In the genomic region with DNA sequence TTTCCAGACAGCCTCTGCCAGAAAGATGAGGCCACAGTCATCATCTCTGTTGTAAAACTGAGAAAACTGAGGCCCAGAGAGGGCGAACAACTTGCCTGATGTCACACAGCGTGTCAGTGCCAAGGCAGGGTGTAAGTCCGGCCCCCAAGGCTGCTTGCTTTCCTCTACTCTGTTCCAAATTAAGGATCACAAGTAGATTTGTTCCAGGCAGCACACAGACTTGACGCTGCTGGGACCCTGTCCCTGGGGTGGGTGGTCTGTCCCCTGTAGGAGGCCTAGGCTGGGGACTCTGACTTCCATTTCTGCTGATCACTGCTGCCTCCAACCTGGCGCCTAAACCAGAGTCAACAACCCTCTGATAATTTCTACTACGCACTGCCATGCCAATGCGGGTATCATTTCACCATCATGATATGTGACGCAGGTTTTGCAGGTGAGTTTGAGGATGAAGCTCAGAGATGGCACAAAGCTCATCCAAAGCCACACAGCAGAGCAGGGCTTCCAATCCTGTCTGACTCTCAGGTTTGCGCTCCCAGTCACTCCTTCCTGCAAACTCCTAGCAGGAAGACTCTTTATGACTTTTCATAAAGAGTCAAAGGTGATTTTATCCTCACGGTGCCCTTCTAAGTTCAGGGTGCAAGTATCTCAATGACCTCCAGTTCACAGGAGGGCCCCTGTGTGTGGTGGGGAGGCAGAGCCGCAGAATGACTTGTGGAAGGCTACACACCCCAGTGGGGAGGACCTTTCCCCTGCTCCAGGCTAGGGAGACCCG, we compare ENCODE assay signal across 8 cellular contexts. TPM values are rescaled to one million over a fixed set of nuclear protein-coding genes. Genes with fewer than 3 reads are reported as not detected.
A peak's percentile ranks its signal among the peaks of the same experiment; 100 is the strongest.
DNase-seq lines count a peak whose midpoint lies in the region; ATAC-seq, FAIRE-seq and TF ChIP-seq lines count a peak whose summit lies in the region.

No MANE protein-coding gene starts in this region.

- no peak for TF ChIP-seq EP300 in upper lobe of left lung (IDR thresholded peaks at IDR 0.05)

- TF ChIP-seq POLR2A in breast epithelium (IDR thresholded peaks at IDR 0.05) (no peak), upper lobe of left lung (IDR thresholded peaks at IDR 0.05) (no peak), GM12892 (IDR thresholded peaks at IDR 0.05; ENCODE audit: low read depth, low read length) (no peak)

- no peak for FAIRE-seq in GM12892 (lab: Jason Lieb, UNC)

- ATAC-seq in left cardiac atrium (no peak), upper lobe of left lung (ENCODE audit: low FRiP score in 2 of 2) (no peak), GM18519 (IDR thresholded peaks at IDR 0.05; ENCODE audit: low FRiP score, unreplicated experiment) (no peak)

- intact Hi-C loops in left cardiac atrium (cut with DNase I), result no loop called here
- intact Hi-C loops in breast epithelium (cut with DNase I; ENCODE audit: low total_unique reads), result no loop called here

- peak overlapping the region; percentile 93 to 94 for H3K27ac ChIP-seq in right atrium auricular region
- H3K27ac ChIP-seq in breast epithelium, result peak overlapping the region; percentile 99
- H3K27ac ChIP-seq in muscle layer of colon (ENCODE audit: low read depth, low read length), result peak overlapping the region; percentile 94
- H3K27ac ChIP-seq in upper lobe of left lung, result peak overlapping the region; percentile 86 to 97 (median 92)

- H3K4me3 ChIP-seq in right atrium auricular region (no peak overlapping the region), breast epithelium (peak overlapping the region in 1 of 3 donors; percentile 2), muscle layer of colon (ENCODE audit: low read depth in 1 of 2, low read length in 2 of 2) (peak overlapping the region in 1 of 2 donors; percentile 3), upper lobe of left lung (no peak overlapping the region)

- DNase-seq in right atrium auricular region (ENCODE audit: low spot score) (no peak), left cardiac atrium (no peak), breast epithelium (ENCODE audit: low spot score in 2 of 2) (no peak), upper lobe of left lung (no peak), GM12892 (ENCODE audit: insufficient read length) (no peak), NCI-H82 treated with DMSO at 0.1 percent for 48 hours (lab: John Stamatoyannopoulos, UW; ENCODE audit: unreplicated experiment) (no peak)

- WGBS in upper lobe of left lung, 2 donors, result 61 to 65% methylated on average over 9 to 12 of the region's 12 CpGs

- H3K36me3 ChIP-seq in right atrium auricular region, result no peaks in the 10 kb centered on the region
- H3K36me3 ChIP-seq in breast epithelium, result no peaks in the 10 kb centered on the region
- no peaks in the 10 kb centered on the region for H3K36me3 ChIP-seq in muscle layer of colon (ENCODE audit: insufficient read depth, low read length)
- H3K36me3 ChIP-seq in upper lobe of left lung, result no peaks in the 10 kb centered on the region

- H3K27me3 ChIP-seq in right atrium auricular region, result no peaks in the 10 kb centered on the region
- H3K27me3 ChIP-seq in breast epithelium, result no peaks in the 10 kb centered on the region
- H3K27me3 ChIP-seq in muscle layer of colon (ENCODE audit: control insufficient read depth in 1 of 2, insufficient read depth in 2 of 2, low read length in 2 of 2), result no peaks in the 10 kb centered on the region
- H3K27me3 ChIP-seq in upper lobe of left lung, result no peaks in the 10 kb centered on the region

- H3K9me3 ChIP-seq in right atrium auricular region, result no peaks in the 10 kb centered on the region
- no peaks in the 10 kb centered on the region for H3K9me3 ChIP-seq in breast epithelium
- no peaks in the 10 kb centered on the region for H3K9me3 ChIP-seq in muscle layer of colon (ENCODE audit: low read length)
- H3K9me3 ChIP-seq in upper lobe of left lung, result no peaks in the 10 kb centered on the region

- H3K4me1 ChIP-seq in right atrium auricular region (peaks cover 0 to 88% of the 10 kb centered on the region in 2 donors), breast epithelium (peaks cover 44 to 61% of the 10 kb centered on the region in 2 donors), muscle layer of colon (ENCODE audit: insufficient read depth, low read length) (peaks cover 34% of the 10 kb centered on the region), upper lobe of left lung (peaks cover 58 to 70% (median 63%) of the 10 kb centered on the region in 4 donors)

- H3K9ac ChIP-seq in muscle layer of colon (ENCODE audit: low read length), result peak overlapping the region; percentile 56

- TF ChIP-seq CTCF in right atrium auricular region (IDR thresholded peaks at IDR 0.05) (no peak), breast epithelium (IDR thresholded peaks at IDR 0.05) (no peak), upper lobe of left lung (IDR thresholded peaks at IDR 0.05) (no peak)

RNA-seq across cellular contexts. Expression of gene RALGDS, which starts 13.6 kb away (rescaled TPM):
- total RNA-seq in right atrium auricular region (10 to 100 TPM; 26.7 to 30.1 TPM), left cardiac atrium (10 to 100 TPM; 27.0 to 29.3 TPM), breast epithelium (10 to 100 TPM; 52.0 to 94.1 (median 79.3) TPM), upper lobe of left lung (100 to 1,000 TPM in 3 of 6 donors, 10 to 100 TPM in 3; 57.1 to 117 (median 88.9) TPM)
- 24.6 TPM for polyA plus RNA-seq in GM12892 (2012; ENCODE audit: missing spikeins)

RNA-seq across cellular contexts. Expression of gene GBGT1, which starts 29.1 kb away (rescaled TPM):
- total RNA-seq in right atrium auricular region (10 to 100 TPM; 15.5 to 16.8 TPM), left cardiac atrium (10 to 100 TPM; 10.8 to 12.8 TPM), breast epithelium (10 to 100 TPM; 14.8 to 21.3 (median 15.0) TPM), upper lobe of left lung (10 to 100 TPM in 5 of 6 donors, 1 to 10 TPM in 1; 9.1 to 71.2 (median 36.0) TPM)
- 3.5 TPM for polyA plus RNA-seq in GM12892 (2012; ENCODE audit: missing spikeins)
